Comparison of ENCODE assay signal across 8 cellular contexts in the genomic region with DNA sequence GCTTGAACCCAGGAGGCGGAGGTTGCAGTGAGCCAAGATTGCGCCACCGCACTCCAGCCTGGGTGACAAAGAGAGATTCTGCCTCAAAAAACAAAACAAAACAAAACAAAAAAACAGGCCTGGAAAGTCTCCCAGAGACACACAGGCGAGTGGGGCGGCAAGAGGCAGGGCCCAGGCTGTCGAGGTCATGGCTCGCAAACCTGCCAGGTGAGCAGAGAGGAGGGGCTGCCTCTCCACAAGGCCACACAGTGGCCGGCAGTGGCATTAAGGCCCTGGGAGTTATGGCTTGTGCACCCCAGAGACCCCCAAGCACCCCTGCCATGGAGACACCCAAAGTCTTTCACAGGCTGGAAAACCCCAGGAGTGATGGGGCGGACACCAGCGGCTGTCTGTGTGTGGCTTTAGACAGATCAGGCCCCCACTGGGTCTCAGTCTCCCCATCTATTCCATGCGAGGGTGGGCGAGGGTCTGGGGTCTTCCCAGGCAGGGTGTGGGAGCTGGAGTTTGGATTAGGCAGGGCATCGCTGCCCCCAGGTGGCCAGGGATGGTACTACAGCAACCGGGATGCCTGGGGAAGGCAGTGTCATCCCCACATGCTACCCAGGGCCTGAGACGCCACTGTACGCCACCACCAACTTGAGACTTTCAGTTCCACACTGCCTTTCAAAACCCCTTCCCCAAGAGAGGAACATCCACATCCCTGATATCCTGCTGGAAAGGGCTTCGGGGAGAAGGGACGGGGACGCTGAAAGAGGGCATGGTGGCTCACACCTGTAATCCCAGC. TPM values are rescaled to one million over a fixed set of nuclear protein-coding genes. Genes with fewer than 3 reads are reported as not detected.
DNase-seq lines count a peak whose midpoint lies in the region; ATAC-seq and TF ChIP-seq lines count a peak whose summit lies in the region.

No MANE protein-coding gene starts in this region.

- H3K4me1 Mint-ChIP-seq in natural killer cell, result peaks cover 45 to 68% of the 10 kb centered on the region in 2 donors
- H3K4me1 Mint-ChIP-seq in stimulated activated naive CD8-positive, alpha-beta T cell treated with anti-CD3 and anti-CD28 coated beads, Interleukin-15, amount 100 ng/mL, for 72 hours, result peaks cover 8% of the 10 kb centered on the region

- TF ChIP-seq CTCF in natural killer cell (IDR thresholded peaks at IDR 0.05), result peak; percentile 96

- intact Hi-C loops in natural killer cell (cut with micrococcal nuclease), result loop anchor here (1.0 to 2.0 kb wide), 2 partner anchors 14 to 108 kb away; no protein-coding TSS in a partner anchor

- H3K36me3 Mint-ChIP-seq in natural killer cell, result peaks cover 8% of the 10 kb centered on the region

- H3K27ac Mint-ChIP-seq in natural killer cell, result peak overlapping the region; percentile 88 to 93
- H3K27ac Mint-ChIP-seq in stimulated activated naive CD8-positive, alpha-beta T cell treated with anti-CD3 and anti-CD28 coated beads, Interleukin-15, amount 100 ng/mL, for 72 hours, result peak overlapping the region in 1 of 2 donors; percentile 76

- no peaks in the 10 kb centered on the region for H3K27me3 Mint-ChIP-seq in natural killer cell (ENCODE audit: low read depth in 2 of 2)
- H3K27me3 Mint-ChIP-seq in stimulated activated naive CD8-positive, alpha-beta T cell treated with anti-CD3 and anti-CD28 coated beads, Interleukin-15, amount 100 ng/mL, for 72 hours, result no peaks in the 10 kb centered on the region

- DNase-seq in NCI-H748 (lab: John Stamatoyannopoulos, UW; ENCODE audit: unreplicated experiment) (peak; percentile 26), NCI-H748 treated with DMSO at 0.1 percent for 48 hours (lab: John Stamatoyannopoulos, UW) (no peak), NCI-H1930 (lab: John Stamatoyannopoulos, UW) (peak; percentile 9 to 11), erythroblast (lab: John Stamatoyannopoulos, UW) (peak; percentile 44 to 69), natural killer cell (peak; percentile 84)
- DNase-seq in activated CD8-positive, alpha-beta memory T cell treated with anti-CD3 and anti-CD28 coated beads, Interleukin-2, amount 50 U/mL, for 4 hours, result peak; percentile 79
- DNase-seq in stimulated activated naive CD8-positive, alpha-beta T cell treated with anti-CD3 and anti-CD28 coated beads, Interleukin-15, amount 100 ng/mL, for 72 hours, result peak; percentile 63 to 70

- no peaks in the 10 kb centered on the region for H3K9me3 Mint-ChIP-seq in natural killer cell
- H3K9me3 Mint-ChIP-seq in stimulated activated naive CD8-positive, alpha-beta T cell treated with anti-CD3 and anti-CD28 coated beads, Interleukin-15, amount 100 ng/mL, for 72 hours, result no peaks in the 10 kb centered on the region

- peak overlapping the region; percentile 45 for H3K4me3 Mint-ChIP-seq in natural killer cell
- no peak overlapping the region for H3K4me3 Mint-ChIP-seq in stimulated activated naive CD8-positive, alpha-beta T cell treated with anti-CD3 and anti-CD28 coated beads, Interleukin-15, amount 100 ng/mL, for 72 hours

- no peak for TF ChIP-seq POLR2A in erythroblast (IDR thresholded peaks at IDR 0.05; ENCODE audit: low read length)

- ATAC-seq in natural killer cell (peak; percentile 51 to 76 (median 57)), GM18502 (IDR thresholded peaks at IDR 0.05; ENCODE audit: poor library complexity, unreplicated experiment) (no peak)
- peak; percentile 59 for ATAC-seq in stimulated activated naive CD8-positive, alpha-beta T cell treated with anti-CD3 and anti-CD28 coated beads, Interleukin-15, amount 100 ng/mL, for 72 hours

RNA-seq across cellular contexts. Expression of gene CTRC, which starts 7.3 kb away (rescaled TPM):
- 1 to 10 TPM; 5.5 to 9.7 (median 6.4) TPM for total RNA-seq in natural killer cell

RNA-seq across cellular contexts. Expression of gene EFHD2, which starts 21.3 kb away (rescaled TPM):
- 100 to 1,000 TPM; 804 to 952 (median 855) TPM for total RNA-seq in natural killer cell

RNA-seq across cellular contexts. Expression of gene CELA2A, which starts 25.6 kb away (rescaled TPM):
- not detected for total RNA-seq in natural killer cell

RNA-seq across cellular contexts. Expression of gene CELA2B, which starts 44.9 kb away (rescaled TPM):
- not detected for total RNA-seq in natural killer cell
